31 cellular contexts compared by ENCODE assay signal in genomic region chr17:78429618-78429995, GRCh38.
"Had no signal": no experiment of that assay in that cellular context is flagged by ENCODE, and none has a peak within 500 bp of the region (broad histone marks: within the 10 kb centered on the region; RNA-seq: fewer than 3 reads in every experiment).

No MANE protein-coding gene starts in this region.

- ATAC-seq: activated CD4-positive, CD25-positive, alpha-beta regulatory T cell treated with anti-CD3 and anti-CD28 coated beads, Interleukin-2, amount 50 U/mL, for 24 hours; gastrocnemius medialis; pancreas; psoas muscle; stimulated activated naive B cell treated with anti-CD40 and anti-IgM and Interleukin-4, amounts not matched to agents 10 μg/mL and 1 μg/mL and 100 μg/mL, for 72 hours had no signal

- H3K27ac Mint-ChIP-seq: activated naive CD8-positive, alpha-beta T cell; activated T-helper 2 cell treated with anti-CD3 and anti-CD28 coated beads, Interferon-gamma antibody, Interleukin-2, Interleukin-4, amounts not matched to agents 10 μg/mL and 5 μg/mL and 100 μg/mL, durations not matched to agents 14 hours and 24 hours and 36 hours; T-helper 1 cell treated with Interleukin-12 subunit alpha and Interleukin-12 subunit beta and Interleukin-4 antibody, amounts not matched to agents 30 μg/mL and 1 μg/mL, for 36 hours had no signal

- H3K36me3 Mint-ChIP-seq: activated naive CD8-positive, alpha-beta T cell had no signal

- H3K4me1 ChIP-seq: gastrocnemius medialis, pancreas, psoas muscle, vagina had no signal

- H3K27me3 ChIP-seq: brain microvascular endothelial cell, dorsolateral prefrontal cortex, gastrocnemius medialis, pancreas, stomach, thyroid gland, upper lobe of left lung, vagina had no signal

- H3K27me3 Mint-ChIP-seq: activated naive CD8-positive, alpha-beta T cell; stimulated activated naive B cell treated with anti-CD40 and anti-IgM and Interleukin-4, amounts not matched to agents 10 μg/mL and 1 μg/mL and 100 μg/mL, for 72 hours had no signal

- H3K4me3 ChIP-seq: coronary artery, dorsolateral prefrontal cortex, gastrocnemius medialis, left ventricle myocardium inferior, pancreas, psoas muscle, smooth muscle cell, stomach, thyroid gland, upper lobe of left lung, vagina had no signal

- H3K9me3 ChIP-seq: gastrocnemius medialis, left ventricle myocardium inferior, pancreas, psoas muscle, stomach, thyroid gland, upper lobe of left lung, vagina had no signal

- H3K4me3 Mint-ChIP-seq: activated naive CD8-positive, alpha-beta T cell; nephron; stimulated activated naive B cell treated with anti-CD40 and anti-IgM and Interleukin-4, amounts not matched to agents 10 μg/mL and 1 μg/mL and 100 μg/mL, for 72 hours; T-helper 1 cell treated with Interleukin-12 subunit alpha and Interleukin-12 subunit beta and Interleukin-4 antibody, amounts not matched to agents 30 μg/mL and 1 μg/mL, for 36 hours had no signal

- DNase-seq: activated CD8-positive, alpha-beta memory T cell treated with anti-CD3 and anti-CD28 coated beads for 24 hours; activated T-cell treated with anti-CD3 and anti-CD28 coated beads, Interleukin-2, amount 50 U/mL, for 1 hour; amniotic stem cell; brain microvascular endothelial cell; dorsolateral prefrontal cortex; effector memory CD4-positive, alpha-beta T cell; erythroblast; gastrocnemius medialis; glutamatergic neuron; islet precursor cell; left ventricle myocardium inferior; pancreas; psoas muscle; stimulated activated CD4-positive, alpha-beta T cell treated with anti-CD3 and anti-CD28 coated beads, Interleukin-1b, Interleukin-23, amount 100 ng/mL, for 48 hours; stimulated activated CD4-positive, alpha-beta T cell treated with anti-CD3 and anti-CD28 coated beads, Interleukin-4, amount 100 ng/mL, for 4 hours; stimulated activated CD8-positive, alpha-beta memory T cell treated with anti-CD3 and anti-CD28 coated beads, Interleukin-4, amount 100 ng/mL, for 48 hours; stimulated activated naive B cell treated with anti-CD40 and anti-IgM and Interleukin-4, amounts not matched to agents 10 μg/mL and 1 μg/mL and 100 μg/mL, for 72 hours; stomach; SW 1271; T-helper 9 cell; upper lobe of left lung had no signal

- H3K27ac ChIP-seq: brain microvascular endothelial cell, coronary artery, gastrocnemius medialis, left ventricle myocardium inferior, pancreas, psoas muscle, stomach, thyroid gland, vagina, VCaP had no signal

- H3K9me3 Mint-ChIP-seq: activated T-helper 2 cell treated with anti-CD3 and anti-CD28 coated beads, Interferon-gamma antibody, Interleukin-2, Interleukin-4, amounts not matched to agents 10 μg/mL and 5 μg/mL and 100 μg/mL, durations not matched to agents 14 hours and 24 hours and 36 hours; nephron; stimulated activated naive B cell treated with anti-CD40 and anti-IgM and Interleukin-4, amounts not matched to agents 10 μg/mL and 1 μg/mL and 100 μg/mL, for 72 hours; T-helper 1 cell treated with Interleukin-12 subunit alpha and Interleukin-12 subunit beta and Interleukin-4 antibody, amounts not matched to agents 30 μg/mL and 1 μg/mL, for 36 hours had no signal
